In genomic region chr11:35539781-35540281, GRCh38 we compare ENCODE assay signal across 1 cellular context.
TF ChIP-seq lines count a peak whose summit lies in the region.

No MANE protein-coding gene starts in this region.

TF ChIP-seq in GM23338, 12 proteins besides CTCF, POLR2A, EP300 and RAD21 (continued from another document):
- no peak for TF ChIP-seq NANOG (IDR thresholded peaks at IDR 0.05; ENCODE audit: borderline replicate concordance)
- TF ChIP-seq ZNF331 (CRISPR knock-in tag; IDR thresholded peaks at IDR 0.05; ENCODE audit: low read depth) = no peak
- no peak for TF ChIP-seq EZH2 (IDR thresholded peaks at IDR 0.05; ENCODE audit: low read depth, unreplicated experiment)
- TF ChIP-seq CREB1 (CRISPR knock-in tag; IDR thresholded peaks at IDR 0.05; ENCODE audit: low read depth) = no peak
- no peak for TF ChIP-seq STAT1 (IDR thresholded peaks at IDR 0.05; ENCODE audit: unreplicated experiment)
- no peak for TF ChIP-seq POLR2AphosphoS5 (IDR thresholded peaks at IDR 0.05; ENCODE audit: low read depth)
- TF ChIP-seq REST (IDR thresholded peaks at IDR 0.05; ENCODE audit: unreplicated experiment) = no peak
